1 cellular context compared by ENCODE assay signal in genomic region chr14:97350894-97351713, GRCh38.
TF ChIP-seq lines count a peak whose summit lies in the region.

No MANE protein-coding gene starts in this region.

TF ChIP-seq in H1, 55 proteins besides CTCF, POLR2A, EP300 and RAD21 (continued from another document):
- TF ChIP-seq E2F6 (IDR thresholded peaks at IDR 0.05) (no peak), RXRA (IDR thresholded peaks at IDR 0.05; ENCODE audit: insufficient read depth, low read depth, low read length) (no peak)
